Comparison of ENCODE assay signal across 9 cellular contexts in the genomic region with DNA sequence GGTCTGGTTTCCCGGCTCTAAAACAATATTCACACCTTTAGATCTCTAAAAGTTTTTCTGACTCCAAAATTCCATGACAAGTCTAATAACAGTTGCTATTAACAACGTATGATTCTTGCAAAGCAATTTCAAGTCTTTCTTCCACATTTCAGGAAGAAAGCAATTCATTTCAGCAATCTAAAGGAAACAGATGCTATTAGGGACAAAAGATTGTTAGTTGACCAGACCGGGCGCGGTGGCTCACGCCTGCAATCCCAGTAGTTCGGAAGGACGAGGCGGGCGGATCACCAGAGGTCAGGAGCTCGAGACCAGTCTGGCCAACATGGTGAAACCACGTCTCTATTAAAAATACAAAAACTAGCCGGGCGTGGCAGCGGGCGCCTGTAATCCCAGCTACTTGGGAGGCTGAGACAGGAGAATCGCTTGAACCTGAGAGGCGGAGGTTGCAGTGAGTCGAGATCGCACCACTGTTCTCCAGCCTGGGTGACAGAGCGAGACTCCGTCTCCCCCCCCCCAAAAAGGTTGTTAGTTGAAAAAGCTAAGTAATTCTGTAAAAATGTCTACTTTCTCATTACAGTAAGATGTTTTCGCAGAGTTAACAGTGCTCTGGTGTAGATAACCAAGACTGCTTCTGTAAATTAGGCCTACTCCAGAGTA. TPM values are rescaled to one million over a fixed set of nuclear protein-coding genes. Genes with fewer than 3 reads are reported as not detected.
A peak's percentile ranks its signal among the peaks of the same experiment; 100 is the strongest.
DNase-seq lines count a peak whose midpoint lies in the region; ATAC-seq and TF ChIP-seq lines count a peak whose summit lies in the region.
"Had no signal": no experiment of that assay in that cellular context is flagged by ENCODE, and none has a peak within 500 bp of the region (broad histone marks: within the 10 kb centered on the region; RNA-seq: fewer than 3 reads in every experiment).

No MANE protein-coding gene starts in this region.

- H3K36me3 ChIP-seq in HUES64 (ENCODE audit: insufficient read depth, low read length), result no peaks in the 10 kb centered on the region
- no peaks in the 10 kb centered on the region for H3K36me3 ChIP-seq in adrenal gland (replicated peaks in 1 of 2)

- H3K9me3 ChIP-seq in HUES64 (ENCODE audit: insufficient read depth, low read depth, low read length) (peaks cover under 1% of the 10 kb centered on the region; the same call in 1 of the 2 replicates), adrenal gland (replicated peaks in 1 of 3) (no peaks in the 10 kb centered on the region)

- no peaks in the 10 kb centered on the region for H3K36me3 Mint-ChIP-seq in immature natural killer cell

- WGBS in HUES64, result 50% methylated on average over 21 of the region's 23 CpGs
- 60 to 76% (median 61%) methylated on average over 23 of the region's 23 CpGs for WGBS in adrenal gland, 4 donors

- no peaks in the 10 kb centered on the region for H3K9me3 Mint-ChIP-seq in immature natural killer cell
- no peaks in the 10 kb centered on the region for H3K9me3 Mint-ChIP-seq in stimulated activated naive CD8-positive, alpha-beta T cell treated with anti-CD3 and anti-CD28 coated beads, Interleukin-15, amount 100 ng/mL, for 72 hours

- peaks cover 45 to 66% of the 10 kb centered on the region in 2 donors for H3K4me1 Mint-ChIP-seq in immature natural killer cell
- H3K4me1 Mint-ChIP-seq in stimulated activated naive CD8-positive, alpha-beta T cell treated with anti-CD3 and anti-CD28 coated beads, Interleukin-15, amount 100 ng/mL, for 72 hours, result peaks cover 69% of the 10 kb centered on the region

- peak in 6 of 7 donors; percentile 31 to 73 (median 39) for DNase-seq in adrenal gland
- no peak for DNase-seq in immature natural killer cell
- DNase-seq in stimulated activated naive CD8-positive, alpha-beta T cell treated with anti-CD3 and anti-CD28 coated beads, Interleukin-15, amount 100 ng/mL, for 72 hours, result no peak
- DNase-seq in epidermal melanocyte (ENCODE audit: insufficient read length, low spot score), result no peak
- DNase-seq in NCI-H526 (lab: John Stamatoyannopoulos, UW), result no peak

- no peaks in the 10 kb centered on the region for H3K27me3 ChIP-seq in HUES64 (ENCODE audit: insufficient read depth, low read length)
- no peaks in the 10 kb centered on the region for H3K27me3 ChIP-seq in adrenal gland

- peak overlapping the region; percentile 86 for H3K9ac ChIP-seq in HUES64 (ENCODE audit: low read depth, low read length)

- peaks cover 38% of the 10 kb centered on the region for H3K4me1 ChIP-seq in HUES64 (ENCODE audit: insufficient read depth, low read length)
- peaks cover 9 to 28% of the 10 kb centered on the region in 2 donors for H3K4me1 ChIP-seq in adrenal gland (replicated peaks in 1 of 2)

- peak overlapping the region; percentile 91 to 96 (median 94) for H3K4me3 Mint-ChIP-seq in immature natural killer cell
- peak overlapping the region; percentile 86 to 88 for H3K4me3 Mint-ChIP-seq in stimulated activated naive CD8-positive, alpha-beta T cell treated with anti-CD3 and anti-CD28 coated beads, Interleukin-15, amount 100 ng/mL, for 72 hours

- peak overlapping the region; percentile 90 to 97 (median 94) for H3K27ac Mint-ChIP-seq in immature natural killer cell
- H3K27ac Mint-ChIP-seq in stimulated activated naive CD8-positive, alpha-beta T cell treated with anti-CD3 and anti-CD28 coated beads, Interleukin-15, amount 100 ng/mL, for 72 hours, result peak overlapping the region; percentile 81 to 87

- no peak for TF ChIP-seq POLR2A in adrenal gland (IDR thresholded peaks at IDR 0.05)

- H3K27me3 Mint-ChIP-seq in immature natural killer cell (ENCODE audit: low read depth in 3 of 3), result peaks cover 5 to 11% (median 9%) of the 10 kb centered on the region in 3 donors
- H3K27me3 Mint-ChIP-seq in stimulated activated naive CD8-positive, alpha-beta T cell treated with anti-CD3 and anti-CD28 coated beads, Interleukin-15, amount 100 ng/mL, for 72 hours, result no peaks in the 10 kb centered on the region

- intact Hi-C loops in adrenal gland (cut with DNase I), result loop anchor here in 1 of 2 donors (10.0 kb wide), 1 partner anchor 97 kb away; no protein-coding TSS in a partner anchor

- ATAC-seq in stimulated activated naive CD8-positive, alpha-beta T cell treated with anti-CD3 and anti-CD28 coated beads, Interleukin-15, amount 100 ng/mL, for 72 hours, result no peak
- ATAC-seq in HG03460 (IDR thresholded peaks at IDR 0.05; ENCODE audit: unreplicated experiment) (no peak), GM18858 (IDR thresholded peaks at IDR 0.05; ENCODE audit: unreplicated experiment) (no peak)

- TF ChIP-seq CTCF in adrenal gland (IDR thresholded peaks at IDR 0.05), result no peak

- H3K27ac ChIP-seq in HUES64 (ENCODE audit: low read depth, low read length) (no peak overlapping the region), adrenal gland (peak overlapping the region in 4 of 5 donors; percentile 92 to 99 (median 98))

- H3K4me3 ChIP-seq in HUES64 (ENCODE audit: low read length) (peak overlapping the region; percentile 72), adrenal gland (peak overlapping the region; percentile 54 to 94 (median 80))

RNA-seq across cellular contexts. Expression of a gene that starts 1.3 kb away (rescaled TPM):
- polyA plus RNA-seq in HUES64 (2013, experiment 1 of 2), result 17.4 TPM
- polyA plus RNA-seq in HUES64 (2013, experiment 2 of 2), result 17.2 TPM
- total RNA-seq in adrenal gland, result 10 to 100 TPM; 12.9 to 41.0 (median 22.6) TPM
- 10 to 100 TPM in 2 of 3 donors, 1 to 10 TPM in 1; 7.4 to 16.5 (median 11.4) TPM for polyA plus RNA-seq in adrenal gland
- 10 to 100 TPM in 2 of 3 donors, 1 to 10 TPM in 1; 6.2 to 11.6 (median 10.6) TPM for polyA plus RNA-seq in immature natural killer cell

RNA-seq across cellular contexts. Expression of a gene that starts 15.5 kb away (rescaled TPM):
- polyA plus RNA-seq in HUES64 (2013, experiment 1 of 2), result not detected
- not detected for polyA plus RNA-seq in HUES64 (2013, experiment 2 of 2)
- not detected for total RNA-seq in adrenal gland
- polyA plus RNA-seq in adrenal gland (not detected), immature natural killer cell (not detected)
- total RNA-seq: NCI-H460 had no signal

Comparison
In these comparisons a context has a peak if more than half of its experiments do, and no peak if none do; other contexts are left out.
1. DNase-seq: peak in adrenal gland (6 of 7); none in immature natural killer cell (0 of 3), stimulated activated naive CD8-positive, alpha-beta T cell treated with anti-CD3 and anti-CD28 coated beads, Interleukin-15, amount 100 ng/mL, for 72 hours (0 of 2), epidermal melanocyte (single experiment) and NCI-H526 (0 of 2).